In the genomic region with DNA sequence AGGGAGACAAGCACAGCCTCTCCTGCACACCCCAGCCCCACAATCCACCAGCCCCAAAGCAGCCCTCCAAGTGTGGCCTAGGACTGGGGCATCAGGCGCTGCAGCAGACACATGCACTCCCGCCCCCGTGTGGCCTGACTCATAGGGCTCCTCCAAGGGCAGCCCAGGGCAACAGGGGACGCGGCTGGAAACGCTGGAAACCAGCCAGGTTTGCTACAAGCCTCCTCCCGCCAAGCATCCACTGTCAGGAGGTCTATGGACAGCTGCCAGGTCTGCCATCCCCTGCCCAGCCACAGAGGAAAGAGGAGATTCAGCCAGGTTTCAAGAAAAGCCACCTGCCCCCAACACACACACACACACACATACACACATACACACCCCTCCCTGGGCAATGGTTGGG, we compare ENCODE assay signal across 9 cellular contexts. TPM values are rescaled to one million over a fixed set of nuclear protein-coding genes. Genes with fewer than 3 reads are reported as not detected.
DNase-seq lines count a peak whose midpoint lies in the region; ATAC-seq and TF ChIP-seq lines count a peak whose summit lies in the region.
"Had no signal": no experiment of that assay in that cellular context is flagged by ENCODE, and none has a peak within 500 bp of the region (broad histone marks: within the 10 kb centered on the region; RNA-seq: fewer than 3 reads in every experiment).

No MANE protein-coding gene starts in this region.

- TF ChIP-seq EP300 in upper lobe of left lung (IDR thresholded peaks at IDR 0.05): no peak

- H3K4me3 Mint-ChIP-seq in activated CD4-positive, alpha-beta memory T cell treated with anti-CD3 and anti-CD28 coated beads for 36 hours: no peak overlapping the region
- no peak overlapping the region for H3K4me3 Mint-ChIP-seq in activated CD4-positive, alpha-beta memory T cell treated with anti-CD3 and anti-CD28 coated beads, Interleukin-2, amount 10 ng/mL, durations not matched to agents 7 days and 5 days
- H3K4me3 Mint-ChIP-seq in activated naive CD8-positive, alpha-beta T cell treated with anti-CD3 and anti-CD28 coated beads for 36 hours: no peak overlapping the region

- peaks cover 66% of the 10 kb centered on the region for H3K27me3 Mint-ChIP-seq in activated CD4-positive, alpha-beta memory T cell treated with anti-CD3 and anti-CD28 coated beads for 36 hours
- peaks cover 80% of the 10 kb centered on the region for H3K27me3 Mint-ChIP-seq in activated CD4-positive, alpha-beta memory T cell treated with anti-CD3 and anti-CD28 coated beads, Interleukin-2, amount 10 ng/mL, durations not matched to agents 7 days and 5 days
- H3K27me3 Mint-ChIP-seq in activated naive CD8-positive, alpha-beta T cell treated with anti-CD3 and anti-CD28 coated beads for 36 hours: peaks cover 74% of the 10 kb centered on the region

- no peak for TF ChIP-seq CTCF in upper lobe of left lung (IDR thresholded peaks at IDR 0.05)

- TF ChIP-seq POLR2A in upper lobe of left lung (IDR thresholded peaks at IDR 0.05): no peak

- no peak overlapping the region for H3K4me3 ChIP-seq in upper lobe of left lung

- H3K36me3 Mint-ChIP-seq in activated CD4-positive, alpha-beta memory T cell treated with anti-CD3 and anti-CD28 coated beads for 36 hours: no peaks in the 10 kb centered on the region
- H3K36me3 Mint-ChIP-seq in activated CD4-positive, alpha-beta memory T cell treated with anti-CD3 and anti-CD28 coated beads, Interleukin-2, amount 10 ng/mL, durations not matched to agents 7 days and 5 days (ENCODE audit: low read depth): no peaks in the 10 kb centered on the region
- no peaks in the 10 kb centered on the region for H3K36me3 Mint-ChIP-seq in activated naive CD8-positive, alpha-beta T cell treated with anti-CD3 and anti-CD28 coated beads for 36 hours

- H3K4me1 ChIP-seq in upper lobe of left lung: peaks cover 12 to 20% (median 13%) of the 10 kb centered on the region in 4 donors

- peak; percentile 48 for DNase-seq in activated CD4-positive, alpha-beta memory T cell treated with anti-CD3 and anti-CD28 coated beads for 36 hours
- no peak for DNase-seq in activated CD4-positive, alpha-beta memory T cell treated with anti-CD3 and anti-CD28 coated beads, Interleukin-2, amount 10 ng/mL, durations not matched to agents 7 days and 5 days
- DNase-seq in NCI-H2029 treated with DMSO at 0.1 percent for 48 hours (lab: John Stamatoyannopoulos, UW): peak; percentile 75
- DNase-seq in activated naive CD8-positive, alpha-beta T cell treated with anti-CD3 and anti-CD28 coated beads for 36 hours: peak; percentile 48
- DNase-seq in left kidney (ENCODE audit: low read depth, low spot score): peak; percentile 74
- no peak for DNase-seq in upper lobe of left lung
- no peak for DNase-seq in OCI-M2 (lab: John Stamatoyannopoulos, UW; ENCODE audit: unreplicated experiment)

- H3K4me1 Mint-ChIP-seq in activated CD4-positive, alpha-beta memory T cell treated with anti-CD3 and anti-CD28 coated beads for 36 hours (ENCODE audit: low read depth): peaks cover 6% of the 10 kb centered on the region
- peaks cover 4% of the 10 kb centered on the region for H3K4me1 Mint-ChIP-seq in activated CD4-positive, alpha-beta memory T cell treated with anti-CD3 and anti-CD28 coated beads, Interleukin-2, amount 10 ng/mL, durations not matched to agents 7 days and 5 days
- H3K4me1 Mint-ChIP-seq in activated naive CD8-positive, alpha-beta T cell treated with anti-CD3 and anti-CD28 coated beads for 36 hours: peaks cover 3% of the 10 kb centered on the region

- H3K9me3 Mint-ChIP-seq in activated CD4-positive, alpha-beta memory T cell treated with anti-CD3 and anti-CD28 coated beads for 36 hours: no peaks in the 10 kb centered on the region
- no peaks in the 10 kb centered on the region for H3K9me3 Mint-ChIP-seq in activated CD4-positive, alpha-beta memory T cell treated with anti-CD3 and anti-CD28 coated beads, Interleukin-2, amount 10 ng/mL, durations not matched to agents 7 days and 5 days
- no peaks in the 10 kb centered on the region for H3K9me3 Mint-ChIP-seq in activated naive CD8-positive, alpha-beta T cell treated with anti-CD3 and anti-CD28 coated beads for 36 hours

- peaks cover 1 to 25% (median 13%) of the 10 kb centered on the region in 4 donors for H3K27me3 ChIP-seq in upper lobe of left lung

- H3K27ac Mint-ChIP-seq in activated CD4-positive, alpha-beta memory T cell treated with anti-CD3 and anti-CD28 coated beads for 36 hours: no peak overlapping the region
- H3K27ac Mint-ChIP-seq in activated CD4-positive, alpha-beta memory T cell treated with anti-CD3 and anti-CD28 coated beads, Interleukin-2, amount 10 ng/mL, durations not matched to agents 7 days and 5 days: no peak overlapping the region
- no peak overlapping the region for H3K27ac Mint-ChIP-seq in activated naive CD8-positive, alpha-beta T cell treated with anti-CD3 and anti-CD28 coated beads for 36 hours

- 21% methylated on average over 6 of the region's 7 CpGs; no CpG with 5 or more reads in 1 of the 2 donors for WGBS in upper lobe of left lung, 2 donors

- H3K9me3 ChIP-seq in upper lobe of left lung: no peaks in the 10 kb centered on the region

- H3K27ac ChIP-seq in upper lobe of left lung: no peak overlapping the region
- H3K27ac ChIP-seq: VCaP had no signal

- intact Hi-C loops in activated CD4-positive, alpha-beta memory T cell treated with anti-CD3 and anti-CD28 coated beads for 36 hours (cut with micrococcal nuclease): loop anchor here (5.0 kb wide), 1 partner anchor 88 kb away; no protein-coding TSS in a partner anchor

- no peak for ATAC-seq in upper lobe of left lung (ENCODE audit: low FRiP score in 2 of 2)
- no peak for ATAC-seq in GM21390 (IDR thresholded peaks at IDR 0.05; ENCODE audit: unreplicated experiment)

- POLR2A ChIA-PET in activated CD4-positive, alpha-beta memory T cell treated with anti-CD3 and anti-CD28 coated beads for 36 hours (lab: Charles Lee): no interaction called here
- POLR2A ChIA-PET in activated CD4-positive, alpha-beta memory T cell treated with anti-CD3 and anti-CD28 coated beads, Interleukin-2, amount 10 ng/mL, durations not matched to agents 7 days and 5 days (lab: Charles Lee): no interaction called here

- no peaks in the 10 kb centered on the region for H3K36me3 ChIP-seq in upper lobe of left lung

- CTCF ChIA-PET in activated CD4-positive, alpha-beta memory T cell treated with anti-CD3 and anti-CD28 coated beads for 36 hours (lab: Charles Lee): interaction anchor here (10.3 kb wide), 1 partner anchor 22 kb away, joined by 196 read pairs; no protein-coding TSS in a partner anchor
- CTCF ChIA-PET in activated CD4-positive, alpha-beta memory T cell treated with anti-CD3 and anti-CD28 coated beads, Interleukin-2, amount 10 ng/mL, durations not matched to agents 7 days and 5 days (lab: Charles Lee): interaction anchor here (4.4 kb wide), 1 partner anchor 21 kb away, joined by 46 read pairs; no protein-coding TSS in a partner anchor

RNA-seq across cellular contexts. Expression of a gene that starts 25.8 kb away (rescaled TPM):
- 1 to 10 TPM in 1 of 2 experiments, under 1 TPM in 1; 0.92 to 1.6 TPM for total RNA-seq in activated CD4-positive, alpha-beta memory T cell treated with anti-CD3 and anti-CD28 coated beads for 36 hours
- under 1 TPM; 0.05 to 0.20 TPM for total RNA-seq in activated CD4-positive, alpha-beta memory T cell treated with anti-CD3 and anti-CD28 coated beads, Interleukin-2, amount 10 ng/mL, durations not matched to agents 7 days and 5 days
- total RNA-seq in activated naive CD8-positive, alpha-beta T cell treated with anti-CD3 and anti-CD28 coated beads for 36 hours: under 1 TPM; 0.37 to 0.42 TPM
- total RNA-seq in upper lobe of left lung: 10 to 100 TPM in 2 of 6 donors, 1 to 10 TPM in 4; 1.6 to 16.6 (median 5.6) TPM

Comparison
In these comparisons a context has a peak if more than half of its experiments do, and no peak if none do; other contexts are left out.
1. DNase-seq: peak in activated CD4-positive, alpha-beta memory T cell treated with anti-CD3 and anti-CD28 coated beads for 36 hours (single experiment), NCI-H2029 treated with DMSO at 0.1 percent for 48 hours (single experiment), activated naive CD8-positive, alpha-beta T cell treated with anti-CD3 and anti-CD28 coated beads for 36 hours (single experiment) and left kidney (single experiment); none in activated CD4-positive, alpha-beta memory T cell treated with anti-CD3 and anti-CD28 coated beads, Interleukin-2, amount 10 ng/mL, durations not matched to agents 7 days and 5 days (single experiment), upper lobe of left lung (0 of 2) and OCI-M2 (single experiment).